21 cellular contexts compared by ENCODE assay signal in genomic region chr9:136247947-136248637, GRCh38. TPM values are rescaled to one million over a fixed set of nuclear protein-coding genes. Genes with fewer than 3 reads are reported as not detected.
"Had no signal": no experiment of that assay in that cellular context is flagged by ENCODE, and none has a peak within 500 bp of the region (broad histone marks: within the 10 kb centered on the region; RNA-seq: fewer than 3 reads in every experiment).

No MANE protein-coding gene starts in this region.

- ATAC-seq: activated CD8-positive, alpha-beta T cell treated with anti-CD3 and anti-CD28 coated beads for 36 hours; activated naive CD8-positive, alpha-beta T cell treated with anti-CD3 and anti-CD28 coated beads, Interleukin-2, amount 50 U/mL, for 24 hours; left colon; natural killer cell; stimulated activated naive CD8-positive, alpha-beta T cell treated with anti-CD3 and anti-CD28 coated beads, Interleukin-15, Interleukin-2, amounts not matched to agents 100 U/mL and 50 U/mL, for 24 hours; upper lobe of right lung had no signal

- H3K36me3 ChIP-seq: ascending aorta, suprapubic skin, upper lobe of right lung had no signal

- H3K9me3 ChIP-seq: ascending aorta, suprapubic skin, upper lobe of right lung had no signal

- DNase-seq: activated CD4-positive, alpha-beta T cell treated with anti-CD3 and anti-CD28 coated beads for 4 hours; activated CD8-positive, alpha-beta memory T cell treated with anti-CD3 and anti-CD28 coated beads, Interleukin-2, amount 50 U/mL, for 4 hours; activated CD8-positive, alpha-beta T cell treated with anti-CD3 and anti-CD28 coated beads for 36 hours; activated naive CD4-positive, alpha-beta T cell treated with Interleukin-2 at 50 U/mL for 16 hours; activated naive CD8-positive, alpha-beta T cell treated with anti-CD3 and anti-CD28 coated beads, Interleukin-2, amount 50 U/mL, for 24 hours; erythroblast; hippocampal formation; left colon; mammary epithelial cell; natural killer cell; stimulated activated CD4-positive, alpha-beta T cell treated with anti-CD3 and anti-CD28 coated beads, Interleukin-4, amount 100 ng/mL, for 1 hour; stimulated activated CD8-positive, alpha-beta memory T cell treated with anti-CD3 and anti-CD28 coated beads, Interleukin-4, amount 100 ng/mL, for 48 hours; stimulated activated naive CD8-positive, alpha-beta T cell treated with anti-CD3 and anti-CD28 coated beads, Interleukin-15, Interleukin-2, amounts not matched to agents 100 U/mL and 50 U/mL, for 24 hours; T-helper 9 cell; upper lobe of right lung had no signal

- H3K9me3 Mint-ChIP-seq: activated CD8-positive, alpha-beta T cell treated with anti-CD3 and anti-CD28 coated beads for 36 hours; activated naive CD8-positive, alpha-beta T cell treated with anti-CD3 and anti-CD28 coated beads, Interleukin-2, amount 50 U/mL, for 24 hours; natural killer cell had no signal

- H3K27me3 ChIP-seq: ascending aorta had no signal

- H3K27me3 Mint-ChIP-seq: activated CD8-positive, alpha-beta T cell treated with anti-CD3 and anti-CD28 coated beads for 36 hours; activated naive CD8-positive, alpha-beta T cell treated with anti-CD3 and anti-CD28 coated beads, Interleukin-2, amount 50 U/mL, for 24 hours had no signal

- H3K4me3 ChIP-seq: ascending aorta, suprapubic skin, upper lobe of right lung had no signal

- H3K27ac ChIP-seq: ascending aorta, suprapubic skin, upper lobe of right lung, VCaP had no signal

- H3K27ac Mint-ChIP-seq: activated CD8-positive, alpha-beta T cell treated with anti-CD3 and anti-CD28 coated beads for 36 hours; activated naive CD8-positive, alpha-beta T cell treated with anti-CD3 and anti-CD28 coated beads, Interleukin-2, amount 50 U/mL, for 24 hours; natural killer cell had no signal

- H3K4me3 Mint-ChIP-seq: activated CD8-positive, alpha-beta T cell treated with anti-CD3 and anti-CD28 coated beads for 36 hours; activated naive CD8-positive, alpha-beta T cell treated with anti-CD3 and anti-CD28 coated beads, Interleukin-2, amount 50 U/mL, for 24 hours; natural killer cell had no signal

RNA-seq across cellular contexts. Expression of gene LHX3, which starts 43.2 kb away (rescaled TPM):
- total RNA-seq: activated CD8-positive, alpha-beta T cell treated with anti-CD3 and anti-CD28 coated beads for 36 hours; ascending aorta; left colon; mammary epithelial cell; mucosa of gallbladder; osteoblast; pulmonary artery endothelial cell; upper lobe of right lung had no signal
- polyA plus RNA-seq: mammary epithelial cell had no signal

RNA-seq across cellular contexts. Expression of gene CCDC187, which starts 55.8 kb away (rescaled TPM):
- total RNA-seq: osteoblast, pulmonary artery endothelial cell had no signal
- polyA plus RNA-seq: mammary epithelial cell had no signal
